ENCODE assay signal across 29 cellular contexts in genomic region chr12:103887738-103888137, GRCh38.
"Had no signal": no experiment of that assay in that cellular context is flagged by ENCODE, and none has a peak within 500 bp of the region (broad histone marks: within the 10 kb centered on the region; RNA-seq: fewer than 3 reads in every experiment).

No MANE protein-coding gene starts in this region.

- H3K4me3 ChIP-seq: ascending aorta, breast epithelium, cardiac muscle cell, colonic mucosa, gastrocnemius medialis, heart left ventricle had no signal

- H3K27ac Mint-ChIP-seq: activated B cell treated with CpG ODN at 0.5 μM for 24 hours; activated CD8-positive, alpha-beta T cell treated with anti-CD3 and anti-CD28 coated beads for 36 hours; activated naive CD4-positive, alpha-beta T cell treated with anti-CD3 and anti-CD28 coated beads, Interleukin-2, amount 10 ng/mL, durations not matched to agents 7 days and 5 days; activated naive CD4-positive, alpha-beta T cell treated with anti-CD3 and anti-CD28 coated beads, Interleukin-2, amount 50 U/mL, for 72 hours; activated naive CD8-positive, alpha-beta T cell treated with anti-CD3 and anti-CD28 coated beads, Interleukin-2, amount 10 ng/mL, durations not matched to agents 7 days and 5 days; brain; T-helper 2 cell treated with Interferon-gamma antibody and Interleukin-4, amounts not matched to agents 5 μg/mL and 100 μg/mL, for 36 hours had no signal

- DNase-seq: activated B cell treated with CpG ODN at 0.5 μM for 24 hours; activated CD4-positive, alpha-beta T cell treated with anti-CD3 and anti-CD28 coated beads for 48 hours; activated CD4-positive, alpha-beta T cell treated with anti-CD3 and anti-CD28 coated beads, Interleukin-2, amount 50 U/mL, for 1 hour; activated CD4-positive, alpha-beta T cell treated with anti-CD3 and anti-CD28 coated beads, Interleukin-2, amount 50 U/mL, for 48 hours; activated CD8-positive, alpha-beta memory T cell treated with anti-CD3 and anti-CD28 coated beads for 24 hours; activated CD8-positive, alpha-beta T cell treated with anti-CD3 and anti-CD28 coated beads for 36 hours; activated gamma-delta T cell; activated naive CD4-positive, alpha-beta T cell; activated naive CD4-positive, alpha-beta T cell treated with anti-CD3 and anti-CD28 coated beads, Interleukin-2, amount 10 ng/mL, durations not matched to agents 7 days and 5 days; activated naive CD8-positive, alpha-beta T cell treated with anti-CD3 and anti-CD28 coated beads, Interleukin-2, amount 10 ng/mL, durations not matched to agents 7 days and 5 days; activated T-cell treated with anti-CD3 and anti-CD28 coated beads, Interleukin-2, amount 50 U/mL, for 48 hours; central memory CD4-positive, alpha-beta T cell; cerebellar nuclear complex; colonic mucosa; effector CD8-positive, alpha-beta T cell; foreskin keratinocyte; gastrocnemius medialis; glutamatergic neuron; heart left ventricle; T1000; WERI-Rb-1 had no signal

- H3K36me3 Mint-ChIP-seq: activated naive CD4-positive, alpha-beta T cell treated with anti-CD3 and anti-CD28 coated beads, Interleukin-2, amount 10 ng/mL, durations not matched to agents 7 days and 5 days; activated naive CD4-positive, alpha-beta T cell treated with anti-CD3 and anti-CD28 coated beads, Interleukin-2, amount 50 U/mL, for 72 hours; activated naive CD8-positive, alpha-beta T cell treated with anti-CD3 and anti-CD28 coated beads, Interleukin-2, amount 10 ng/mL, durations not matched to agents 7 days and 5 days; brain had no signal

- H3K27ac ChIP-seq: ascending aorta, breast epithelium, cardiac muscle cell, colonic mucosa, foreskin keratinocyte, gastrocnemius medialis, heart left ventricle, WERI-Rb-1 had no signal

- H3K27me3 Mint-ChIP-seq: activated B cell treated with CpG ODN at 0.5 μM for 24 hours; activated CD8-positive, alpha-beta T cell treated with anti-CD3 and anti-CD28 coated beads for 36 hours; activated naive CD4-positive, alpha-beta T cell treated with anti-CD3 and anti-CD28 coated beads, Interleukin-2, amount 10 ng/mL, durations not matched to agents 7 days and 5 days; activated naive CD8-positive, alpha-beta T cell treated with anti-CD3 and anti-CD28 coated beads, Interleukin-2, amount 10 ng/mL, durations not matched to agents 7 days and 5 days had no signal

- H3K4me3 Mint-ChIP-seq: activated B cell treated with CpG ODN at 0.5 μM for 24 hours; activated CD8-positive, alpha-beta T cell treated with anti-CD3 and anti-CD28 coated beads for 36 hours; activated naive CD4-positive, alpha-beta T cell treated with anti-CD3 and anti-CD28 coated beads, Interleukin-2, amount 10 ng/mL, durations not matched to agents 7 days and 5 days; activated naive CD8-positive, alpha-beta T cell treated with anti-CD3 and anti-CD28 coated beads, Interleukin-2, amount 10 ng/mL, durations not matched to agents 7 days and 5 days; brain; T-helper 2 cell treated with Interferon-gamma antibody and Interleukin-4, amounts not matched to agents 5 μg/mL and 100 μg/mL, for 36 hours had no signal

- H3K9me3 ChIP-seq: ascending aorta, breast epithelium, colonic mucosa, gastrocnemius medialis, heart left ventricle had no signal

- H3K9me3 Mint-ChIP-seq: activated B cell treated with CpG ODN at 0.5 μM for 24 hours; activated CD8-positive, alpha-beta T cell treated with anti-CD3 and anti-CD28 coated beads for 36 hours; activated naive CD4-positive, alpha-beta T cell treated with anti-CD3 and anti-CD28 coated beads, Interleukin-2, amount 10 ng/mL, durations not matched to agents 7 days and 5 days; activated naive CD4-positive, alpha-beta T cell treated with anti-CD3 and anti-CD28 coated beads, Interleukin-2, amount 50 U/mL, for 72 hours; activated naive CD8-positive, alpha-beta T cell treated with anti-CD3 and anti-CD28 coated beads, Interleukin-2, amount 10 ng/mL, durations not matched to agents 7 days and 5 days; brain; T-helper 2 cell treated with Interferon-gamma antibody and Interleukin-4, amounts not matched to agents 5 μg/mL and 100 μg/mL, for 36 hours had no signal

- H3K27me3 ChIP-seq: ascending aorta, breast epithelium, cardiac muscle cell, colonic mucosa, foreskin keratinocyte, gastrocnemius medialis, heart left ventricle had no signal

- ATAC-seq: activated CD4-positive, CD25-positive, alpha-beta regulatory T cell treated with anti-CD3 and anti-CD28 coated beads, Interleukin-2, amount 50 U/mL, for 24 hours; activated CD8-positive, alpha-beta T cell treated with anti-CD3 and anti-CD28 coated beads for 36 hours; activated naive CD4-positive, alpha-beta T cell treated with anti-CD3 and anti-CD28 coated beads, Interleukin-2, amount 50 U/mL, for 72 hours; esophagus mucosa; foreskin keratinocyte; gastrocnemius medialis; heart left ventricle had no signal

- H3K36me3 ChIP-seq: ascending aorta, breast epithelium, cardiac muscle cell, colonic mucosa, gastrocnemius medialis, heart left ventricle, WERI-Rb-1 had no signal
